ENCODE assay signal across 26 cellular contexts in genomic region chr3:133872781-133873180, GRCh38.
"Had no signal": no experiment of that assay in that cellular context is flagged by ENCODE, and none has a peak within 500 bp of the region (broad histone marks: within the 10 kb centered on the region; RNA-seq: fewer than 3 reads in every experiment).

No MANE protein-coding gene starts in this region.

- DNase-seq: colonic mucosa; effector CD8-positive, alpha-beta T cell; endodermal cell; foreskin fibroblast; gastrocnemius medialis; left lung; mesenchymal stem cell; midbrain; naive thymus-derived CD4-positive, alpha-beta T cell; pancreas; psoas muscle; right cardiac atrium; sigmoid colon; stimulated activated CD4-positive, alpha-beta T cell treated with anti-CD3 and anti-CD28 coated beads, Interleukin-2, amount 100 ng/mL, for 24 hours; stimulated activated CD4-positive, alpha-beta T cell treated with anti-CD3 and anti-CD28 coated beads, Interleukin-4, amount 100 ng/mL, for 24 hours; stimulated activated naive CD4-positive, alpha-beta T cell treated with Interleukin-2 at 50 U/mL for 16 hours; stomach; testis; tibial artery had no signal

- H3K27ac ChIP-seq: colonic mucosa, epithelial cell of prostate, gastrocnemius medialis, left lung, neutrophil, pancreas, psoas muscle, sigmoid colon, stomach, testis, tibial artery had no signal

- H3K27ac Mint-ChIP-seq: dendritic cell treated with granulocyte-macrophage colony-stimulating factor and Interleukin-4, amounts not matched to agents 40 ng/mL and 50 ng/mL, for 4 days; endodermal cell; naive thymus-derived CD4-positive, alpha-beta T cell; nephron; stimulated activated effector memory CD8-positive, alpha-beta T cell treated with anti-CD3 and anti-CD28 coated beads, Interleukin-12 subunit alpha, Interleukin-12 subunit beta, amount 100 ng/mL, for 72 hours; type B pancreatic cell had no signal

- H3K27me3 ChIP-seq: colonic mucosa, gastrocnemius medialis, left lung, neutrophil, pancreas, sigmoid colon, stomach, testis, tibial artery had no signal

- H3K4me1 Mint-ChIP-seq: endodermal cell; naive thymus-derived CD4-positive, alpha-beta T cell had no signal

- H3K9me3 Mint-ChIP-seq: endodermal cell had no signal

- H3K27me3 Mint-ChIP-seq: dendritic cell treated with granulocyte-macrophage colony-stimulating factor and Interleukin-4, amounts not matched to agents 40 ng/mL and 50 ng/mL, for 4 days; type B pancreatic cell had no signal

- H3K4me1 ChIP-seq: colonic mucosa, gastrocnemius medialis, left lung, psoas muscle, tibial artery had no signal

- H3K4me3 ChIP-seq: colonic mucosa, gastrocnemius medialis, left lung, pancreas, psoas muscle, sigmoid colon, stomach, testis, tibial artery had no signal

- H3K36me3 Mint-ChIP-seq: naive thymus-derived CD4-positive, alpha-beta T cell; stimulated activated effector memory CD8-positive, alpha-beta T cell treated with anti-CD3 and anti-CD28 coated beads, Interleukin-12 subunit alpha, Interleukin-12 subunit beta, amount 100 ng/mL, for 72 hours had no signal

- H3K4me3 Mint-ChIP-seq: dendritic cell treated with granulocyte-macrophage colony-stimulating factor and Interleukin-4, amounts not matched to agents 40 ng/mL and 50 ng/mL, for 4 days; endodermal cell; naive thymus-derived CD4-positive, alpha-beta T cell; nephron; stimulated activated effector memory CD8-positive, alpha-beta T cell treated with anti-CD3 and anti-CD28 coated beads, Interleukin-12 subunit alpha, Interleukin-12 subunit beta, amount 100 ng/mL, for 72 hours; type B pancreatic cell had no signal

- H3K36me3 ChIP-seq: colonic mucosa, gastrocnemius medialis, left lung, neutrophil, pancreas, sigmoid colon, stomach, tibial artery had no signal

- ATAC-seq: esophagus mucosa; gastrocnemius medialis; left lung; naive thymus-derived CD4-positive, alpha-beta T cell; pancreas; psoas muscle; stimulated activated effector memory CD8-positive, alpha-beta T cell treated with anti-CD3 and anti-CD28 coated beads, Interleukin-12 subunit alpha, Interleukin-12 subunit beta, amount 100 ng/mL, for 72 hours had no signal
